In genomic region chr6:15264412-15264811, GRCh38 we compare ENCODE assay signal across 15 cellular contexts. TPM values are rescaled to one million over a fixed set of nuclear protein-coding genes. Genes with fewer than 3 reads are reported as not detected.
DNase-seq lines count a peak whose midpoint lies in the region; ATAC-seq and FAIRE-seq lines count a peak whose summit lies in the region.
"Had no signal": no experiment of that assay in that cellular context is flagged by ENCODE, and none has a peak within 500 bp of the region (broad histone marks: within the 10 kb centered on the region; RNA-seq: fewer than 3 reads in every experiment).

No MANE protein-coding gene starts in this region.

- no peaks in the 10 kb centered on the region for H3K27me3 Mint-ChIP-seq in activated T-cell treated with anti-CD3 and anti-CD28 coated beads, Interleukin-2, amount 50 U/mL, for 4 hours (ENCODE audit: low read depth)
- H3K27me3 Mint-ChIP-seq in activated T-helper 1 cell treated with anti-CD3 and anti-CD28 coated beads, Interleukin-12 subunit alpha, Interleukin-12 subunit beta, Interleukin-2, Interleukin-4 antibody, amounts not matched to agents 30 ng/mL and 10 ng/mL and 1 ng/mL, durations not matched to agents 14 hours and 24 hours and 36 hours (ENCODE audit: insufficient read depth) = no peaks in the 10 kb centered on the region
- H3K27me3 Mint-ChIP-seq: activated CD8-positive, alpha-beta memory T cell treated with anti-CD3 and anti-CD28 coated beads, Interleukin-2, amount 10 ng/mL, durations not matched to agents 7 days and 5 days had no signal

- H3K27ac ChIP-seq in iPS-20b (ENCODE audit: low read length) = no peak overlapping the region
- H3K27ac ChIP-seq: A549, coronary artery, thoracic aorta had no signal

- intact Hi-C loops in activated T-helper 1 cell treated with anti-CD3 and anti-CD28 coated beads, Interleukin-12 subunit alpha, Interleukin-12 subunit beta, Interleukin-2, Interleukin-4 antibody, amounts not matched to agents 30 ng/mL and 10 ng/mL and 1 ng/mL, durations not matched to agents 14 hours and 24 hours and 36 hours (cut with micrococcal nuclease) = no loop called here

- peak overlapping the region; percentile 55 for H3K4me3 ChIP-seq in iPS-20b (ENCODE audit: low read length)
- H3K4me3 ChIP-seq: A549, thoracic aorta had no signal

- no peaks in the 10 kb centered on the region for H3K27me3 ChIP-seq in iPS-20b (ENCODE audit: insufficient read depth, low read length)

- no peak for ATAC-seq in activated T-cell treated with anti-CD3 and anti-CD28 coated beads, Interleukin-2, amount 50 U/mL, for 4 hours
- ATAC-seq in stimulated activated effector memory CD8-positive, alpha-beta T cell treated with anti-CD3 and anti-CD28 coated beads, Interleukin-12 subunit alpha, Interleukin-12 subunit beta, amount 100 ng/mL, for 72 hours = no peak
- no peak for ATAC-seq in GM18873 (IDR thresholded peaks at IDR 0.05; ENCODE audit: low FRiP score, unreplicated experiment)
- ATAC-seq: A549; activated CD8-positive, alpha-beta memory T cell treated with anti-CD3 and anti-CD28 coated beads, Interleukin-2, amount 10 ng/mL, durations not matched to agents 7 days and 5 days had no signal

- peaks cover 7% of the 10 kb centered on the region for H3K36me3 Mint-ChIP-seq in activated T-cell treated with anti-CD3 and anti-CD28 coated beads, Interleukin-2, amount 50 U/mL, for 4 hours (ENCODE audit: insufficient read depth)
- H3K36me3 Mint-ChIP-seq in activated T-helper 1 cell treated with anti-CD3 and anti-CD28 coated beads, Interleukin-12 subunit alpha, Interleukin-12 subunit beta, Interleukin-2, Interleukin-4 antibody, amounts not matched to agents 30 ng/mL and 10 ng/mL and 1 ng/mL, durations not matched to agents 14 hours and 24 hours and 36 hours (ENCODE audit: low read depth) = peaks cover 37% of the 10 kb centered on the region
- peaks cover 47% of the 10 kb centered on the region for H3K36me3 Mint-ChIP-seq in stimulated activated effector memory CD8-positive, alpha-beta T cell treated with anti-CD3 and anti-CD28 coated beads, Interleukin-12 subunit alpha, Interleukin-12 subunit beta, amount 100 ng/mL, for 72 hours

- peak overlapping the region; percentile 12; the same call in 1 of the 2 replicates for H3K9ac ChIP-seq in iPS-20b (ENCODE audit: low read depth, low read length)

- peak overlapping the region; percentile 39 for H3K4me3 Mint-ChIP-seq in activated T-cell treated with anti-CD3 and anti-CD28 coated beads, Interleukin-2, amount 50 U/mL, for 4 hours
- peak overlapping the region; percentile 13 for H3K4me3 Mint-ChIP-seq in activated T-helper 1 cell treated with anti-CD3 and anti-CD28 coated beads, Interleukin-12 subunit alpha, Interleukin-12 subunit beta, Interleukin-2, Interleukin-4 antibody, amounts not matched to agents 30 ng/mL and 10 ng/mL and 1 ng/mL, durations not matched to agents 14 hours and 24 hours and 36 hours
- H3K4me3 Mint-ChIP-seq in stimulated activated effector memory CD8-positive, alpha-beta T cell treated with anti-CD3 and anti-CD28 coated beads, Interleukin-12 subunit alpha, Interleukin-12 subunit beta, amount 100 ng/mL, for 72 hours = no peak overlapping the region
- H3K4me3 Mint-ChIP-seq: activated CD8-positive, alpha-beta memory T cell treated with anti-CD3 and anti-CD28 coated beads, Interleukin-2, amount 10 ng/mL, durations not matched to agents 7 days and 5 days had no signal

- peaks cover 74% of the 10 kb centered on the region for H3K4me1 ChIP-seq in iPS-20b (ENCODE audit: insufficient read depth, low read length)

- H3K36me3 ChIP-seq in iPS-20b (ENCODE audit: insufficient read depth, low read depth, low read length) = 0 out of 2 replicates have a peak, but pooled peaks cover 4% of the 10 kb centered on the region
- H3K36me3 ChIP-seq: thoracic aorta had no signal

- FAIRE-seq in GM19239 (lab: Jason Lieb, UNC) = no peak
- FAIRE-seq: A549, keratinocyte, small intestine had no signal

- H3K9me3 ChIP-seq in iPS-20b (ENCODE audit: insufficient read depth, low read depth, low read length) = no peaks in the 10 kb centered on the region
- H3K9me3 ChIP-seq: A549, thoracic aorta had no signal

- H3K27ac Mint-ChIP-seq in activated T-helper 1 cell treated with anti-CD3 and anti-CD28 coated beads, Interleukin-12 subunit alpha, Interleukin-12 subunit beta, Interleukin-2, Interleukin-4 antibody, amounts not matched to agents 30 ng/mL and 10 ng/mL and 1 ng/mL, durations not matched to agents 14 hours and 24 hours and 36 hours = peak overlapping the region; percentile 55
- H3K27ac Mint-ChIP-seq in stimulated activated effector memory CD8-positive, alpha-beta T cell treated with anti-CD3 and anti-CD28 coated beads, Interleukin-12 subunit alpha, Interleukin-12 subunit beta, amount 100 ng/mL, for 72 hours = peak overlapping the region; percentile 8
- H3K27ac Mint-ChIP-seq: activated CD8-positive, alpha-beta memory T cell treated with anti-CD3 and anti-CD28 coated beads, Interleukin-2, amount 10 ng/mL, durations not matched to agents 7 days and 5 days had no signal

- H3K9me3 Mint-ChIP-seq in activated T-cell treated with anti-CD3 and anti-CD28 coated beads, Interleukin-2, amount 50 U/mL, for 4 hours = no peaks in the 10 kb centered on the region
- no peaks in the 10 kb centered on the region for H3K9me3 Mint-ChIP-seq in activated T-helper 1 cell treated with anti-CD3 and anti-CD28 coated beads, Interleukin-12 subunit alpha, Interleukin-12 subunit beta, Interleukin-2, Interleukin-4 antibody, amounts not matched to agents 30 ng/mL and 10 ng/mL and 1 ng/mL, durations not matched to agents 14 hours and 24 hours and 36 hours
- H3K9me3 Mint-ChIP-seq in stimulated activated effector memory CD8-positive, alpha-beta T cell treated with anti-CD3 and anti-CD28 coated beads, Interleukin-12 subunit alpha, Interleukin-12 subunit beta, amount 100 ng/mL, for 72 hours = no peaks in the 10 kb centered on the region

- H3K4me1 Mint-ChIP-seq in activated T-cell treated with anti-CD3 and anti-CD28 coated beads, Interleukin-2, amount 50 U/mL, for 4 hours (ENCODE audit: low read depth) = peaks cover 89% of the 10 kb centered on the region
- peaks cover 89% of the 10 kb centered on the region for H3K4me1 Mint-ChIP-seq in activated T-helper 1 cell treated with anti-CD3 and anti-CD28 coated beads, Interleukin-12 subunit alpha, Interleukin-12 subunit beta, Interleukin-2, Interleukin-4 antibody, amounts not matched to agents 30 ng/mL and 10 ng/mL and 1 ng/mL, durations not matched to agents 14 hours and 24 hours and 36 hours (ENCODE audit: low read depth)
- H3K4me1 Mint-ChIP-seq in stimulated activated effector memory CD8-positive, alpha-beta T cell treated with anti-CD3 and anti-CD28 coated beads, Interleukin-12 subunit alpha, Interleukin-12 subunit beta, amount 100 ng/mL, for 72 hours = peaks cover 87% of the 10 kb centered on the region

- no peak for DNase-seq in activated T-cell treated with anti-CD3 and anti-CD28 coated beads, Interleukin-2, amount 50 U/mL, for 4 hours
- DNase-seq in activated T-cell treated with anti-CD3 and anti-CD28 coated beads, Interleukin-2, amount 50 U/mL, for 1 hour = no peak
- DNase-seq in activated T-helper 1 cell treated with anti-CD3 and anti-CD28 coated beads, Interleukin-12 subunit alpha, Interleukin-12 subunit beta, Interleukin-2, Interleukin-4 antibody, amounts not matched to agents 30 ng/mL and 10 ng/mL and 1 ng/mL, durations not matched to agents 14 hours and 24 hours and 36 hours (ENCODE audit: low spot score) = no peak
- no peak for DNase-seq in stimulated activated effector memory CD8-positive, alpha-beta T cell treated with anti-CD3 and anti-CD28 coated beads, Interleukin-12 subunit alpha, Interleukin-12 subunit beta, amount 100 ng/mL, for 72 hours (ENCODE audit: low spot score in 2 of 2)
- DNase-seq in GM19239 (ENCODE audit: insufficient read length, low spot score) = no peak
- DNase-seq in NCI-H1436 (lab: John Stamatoyannopoulos, UW) = no peak
- DNase-seq: activated CD8-positive, alpha-beta memory T cell treated with anti-CD3 and anti-CD28 coated beads, Interleukin-2, amount 10 ng/mL, durations not matched to agents 7 days and 5 days; NCI-H1694; small intestine had no signal

RNA-seq across cellular contexts. Expression of gene JARID2, which starts 18.5 kb away (rescaled TPM):
- total RNA-seq in activated T-cell treated with anti-CD3 and anti-CD28 coated beads, Interleukin-2, amount 50 U/mL, for 4 hours = 10 to 100 TPM; 32.6 to 43.6 (median 37.2) TPM
- total RNA-seq in activated T-helper 1 cell treated with anti-CD3 and anti-CD28 coated beads, Interleukin-12 subunit alpha, Interleukin-12 subunit beta, Interleukin-2, Interleukin-4 antibody, amounts not matched to agents 30 ng/mL and 10 ng/mL and 1 ng/mL, durations not matched to agents 14 hours and 24 hours and 36 hours = 60.5 and 62.5 TPM in 2 replicates
